13 cellular contexts compared by ENCODE assay signal in genomic region chr3:149596136-149596770, GRCh38.
A peak's percentile ranks its signal among the peaks of the same experiment; 100 is the strongest.
DNase-seq lines count a peak whose midpoint lies in the region; ATAC-seq, FAIRE-seq and TF ChIP-seq lines count a peak whose summit lies in the region.
"Had no signal": no experiment of that assay in that cellular context is flagged by ENCODE, and none has a peak within 500 bp of the region (broad histone marks: within the 10 kb centered on the region; RNA-seq: fewer than 3 reads in every experiment).

No MANE protein-coding gene starts in this region.

- DNase-seq in left cardiac atrium = no peak
- DNase-seq in right cardiac atrium = no peak
- DNase-seq in bronchial epithelial cell (ENCODE audit: low read depth) = peak; percentile 43
- no peak for DNase-seq in lung (ENCODE audit: low spot score)
- DNase-seq in aorta = no peak
- DNase-seq in GOT3 (lab: John Stamatoyannopoulos, UW) = no peak
- DNase-seq in DMS79 treated with DMSO at 0.1 percent for 48 hours (lab: John Stamatoyannopoulos, UW) = no peak
- DNase-seq in stimulated activated naive CD4-positive, alpha-beta T cell (lab: John Stamatoyannopoulos, UW) = no peak
- DNase-seq: H9, NCI-H1436 treated with DMSO at 0.1 percent for 48 hours had no signal

- 91% methylated on average over 6 of the region's 6 CpGs for WGBS in right cardiac atrium
- 77 to 80% methylated on average over 6 of the region's 6 CpGs for WGBS in lung, 2 donors
- 41 to 47% methylated on average over 6 of the region's 6 CpGs for WGBS in aorta, 2 donors

- peaks cover 13% of the 10 kb centered on the region for H3K4me1 ChIP-seq in right cardiac atrium (ENCODE audit: control insufficient read depth, insufficient read depth, low read length)
- H3K4me1 ChIP-seq in lung (ENCODE audit: control insufficient read depth in 2 of 2, insufficient read depth in 2 of 2, low read length in 2 of 2) = peaks cover 10 to 19% of the 10 kb centered on the region in 2 donors
- peaks cover 8 to 13% of the 10 kb centered on the region in 2 donors for H3K4me1 ChIP-seq in aorta (ENCODE audit: control insufficient read depth in 1 of 2, insufficient read depth in 2 of 2, low read length in 2 of 2)

- no peak for FAIRE-seq in bronchial epithelial cell (lab: Jason Lieb, UNC)
- FAIRE-seq: endometrium had no signal

- ATAC-seq in left cardiac atrium (peak; percentile 19 to 55), right cardiac atrium (no peak), lung (ENCODE audit: insufficient read depth, low FRiP score) (peak; percentile 56), aorta (ENCODE audit: low FRiP score) (peak; percentile 19)
- ATAC-seq: WTC11 had no signal

- H3K27ac ChIP-seq in right cardiac atrium (ENCODE audit: low read length) (no peak overlapping the region), lung (ENCODE audit: low read depth in 1 of 2, low read length in 1 of 2) (peak overlapping the region; percentile 49 to 52), aorta (ENCODE audit: low read depth in 1 of 2, low read length in 2 of 2) (peak overlapping the region; percentile 21 to 96)
- H3K27ac ChIP-seq: SK-N-MC had no signal

- H3K4me3 ChIP-seq in right cardiac atrium (ENCODE audit: low read length) (no peak overlapping the region), bronchial epithelial cell (ENCODE audit: low read depth, low read length) (no peak overlapping the region), lung (no peak overlapping the region), aorta (ENCODE audit: low read length in 2 of 2) (no peak overlapping the region)
- H3K4me3 ChIP-seq: SK-N-MC had no signal

- TF ChIP-seq CTCF in bronchial epithelial cell (IDR thresholded peaks at IDR 0.05; ENCODE audit: insufficient read depth, low read length, severe bottlenecking) = no peak
- TF ChIP-seq CTCF in lung (IDR thresholded peaks at IDR 0.05; ENCODE audit: control extremely low read depth, extremely low read depth) = no peak

- H3K36me3 ChIP-seq in bronchial epithelial cell (ENCODE audit: control insufficient read depth, insufficient read depth, low read length) (no peaks in the 10 kb centered on the region), lung (ENCODE audit: control insufficient read depth in 2 of 2, insufficient read depth in 2 of 2, low read length in 2 of 2) (no peaks in the 10 kb centered on the region), aorta (ENCODE audit: control insufficient read depth in 1 of 2, insufficient read depth in 2 of 2, low read length in 1 of 2) (no peaks in the 10 kb centered on the region)

- H3K9me3 ChIP-seq in right cardiac atrium (ENCODE audit: control insufficient read depth, low read length) (no peaks in the 10 kb centered on the region), lung (ENCODE audit: control insufficient read depth in 2 of 2, insufficient read depth in 1 of 2, low read length in 1 of 2) (no peaks in the 10 kb centered on the region), aorta (ENCODE audit: control insufficient read depth, low read length) (no peaks in the 10 kb centered on the region)

- intact Hi-C loops in left cardiac atrium (cut with DNase I) = no loop called here
- intact Hi-C loops in right cardiac atrium (cut with DNase I) = no loop called here
- intact Hi-C loops in aorta (cut with DNase I) = loop anchor here in 1 of 2 donors (2.0 kb wide), 1 partner anchor 61 kb away; no protein-coding TSS in a partner anchor

- H3K27me3 ChIP-seq in right cardiac atrium (ENCODE audit: control insufficient read depth, insufficient read depth) (no peaks in the 10 kb centered on the region), bronchial epithelial cell (ENCODE audit: control insufficient read depth, insufficient read depth, low read length) (no peaks in the 10 kb centered on the region), lung (ENCODE audit: control insufficient read depth, insufficient read depth) (no peaks in the 10 kb centered on the region), aorta (ENCODE audit: control insufficient read depth in 1 of 2, insufficient read depth in 2 of 2, low read length in 1 of 2) (no peaks in the 10 kb centered on the region)

Comparison
In these comparisons a context has a peak if more than half of its experiments do, and no peak if none do; other contexts are left out.
1. ATAC-seq: peak in left cardiac atrium (2 of 2), lung (single experiment) and aorta (single experiment); none in right cardiac atrium (0 of 2).